15 cellular contexts compared by ENCODE assay signal in genomic region chr12:112913038-112913688, GRCh38. TPM values are rescaled to one million over a fixed set of nuclear protein-coding genes. Genes with fewer than 3 reads are reported as not detected.
DNase-seq lines count a peak whose midpoint lies in the region; ATAC-seq, FAIRE-seq and TF ChIP-seq lines count a peak whose summit lies in the region.
"Had no signal": no experiment of that assay in that cellular context is flagged by ENCODE, and none has a peak within 500 bp of the region (broad histone marks: within the 10 kb centered on the region; RNA-seq: fewer than 3 reads in every experiment).

No MANE protein-coding gene starts in this region.

- H3K9ac ChIP-seq in GM12878 (ENCODE audit: control insufficient read depth, insufficient read depth, low read length), result no peak overlapping the region
- H3K9ac ChIP-seq: BLaER1 treated with 17β-estradiol and CSF1 and Interleukin-3, amounts not matched to agents 10 nM and 100 nM; KMS-11 had no signal

- ATAC-seq in GM12878 (no peak), HG02973 (IDR thresholded peaks at IDR 0.05; ENCODE audit: unreplicated experiment) (no peak)

- H3K4me3 Mint-ChIP-seq in activated naive CD4-positive, alpha-beta T cell treated with anti-CD3 and anti-CD28 coated beads, Interleukin-2, amount 50 U/mL, for 24 hours, result peak overlapping the region; percentile 13
- H3K4me3 Mint-ChIP-seq in IgD-negative memory B cell, result peak overlapping the region in 3 of 4 donors; percentile 3 to 67 (median 41)
- H3K4me3 Mint-ChIP-seq in HFFc6, result no peak overlapping the region

- intact Hi-C loops in GM12878 (cut with micrococcal nuclease; ENCODE audit: unreplicated experiment), result no loop called here

- H3K4me1 ChIP-seq in GM12878 (ENCODE audit: control insufficient read depth, insufficient read depth, low read length), result peaks cover 11% of the 10 kb centered on the region

- no peak for TF ChIP-seq EP300 in GM12878 (IDR thresholded peaks at IDR 0.05; ENCODE audit: borderline replicate concordance in 1 of 2, control insufficient read depth in 1 of 2, low read depth in 2 of 2, low read length in 2 of 2)

- peaks cover 4 to 57% of the 10 kb centered on the region in 2 experiments for H3K36me3 ChIP-seq in GM12878 (ENCODE audit: control insufficient read depth in 2 of 2, insufficient read depth in 2 of 2, low read length in 1 of 2)

- no peak for FAIRE-seq in GM12878 (lab: Jason Lieb, UNC)

- no peak overlapping the region for H2AFZ ChIP-seq in GM12878 (ENCODE audit: control insufficient read depth, low read depth, low read length)

- H3K4me2 ChIP-seq in GM12878 (ENCODE audit: control insufficient read depth, insufficient read depth), result no peak overlapping the region
- H3K4me2 ChIP-seq: BLaER1 treated with 17β-estradiol and CSF1 and Interleukin-3, amounts not matched to agents 10 nM and 100 nM; KMS-11 had no signal

- no peak for TF ChIP-seq RAD21 in GM12878 (IDR thresholded peaks at IDR 0.05; ENCODE audit: insufficient read depth, low read depth, low read length)

- H3K27ac Mint-ChIP-seq in activated naive CD4-positive, alpha-beta T cell treated with anti-CD3 and anti-CD28 coated beads, Interleukin-2, amount 50 U/mL, for 24 hours, result peak overlapping the region; percentile 10
- no peak overlapping the region for H3K27ac Mint-ChIP-seq in IgD-negative memory B cell
- no peak overlapping the region for H3K27ac Mint-ChIP-seq in HFFc6

- no peaks in the 10 kb centered on the region for H3K27me3 ChIP-seq in GM12878 (replicated peaks in 1 of 2; ENCODE audit: control insufficient read depth in 2 of 2, insufficient read depth in 2 of 2, low read length in 1 of 2)
- H3K27me3 ChIP-seq: BLaER1 treated with 17β-estradiol and CSF1 and Interleukin-3, amounts not matched to agents 10 nM and 100 nM had no signal

- WGBS in GM12878 (ENCODE audit: insufficient coverage, insufficient replicate concordance, low lambda C conversion rate, missing lambda C conversion rate), result 93% methylated on average over 1 of the region's 1 CpG

- TF ChIP-seq CTCF in GM12878 (IDR thresholded peaks at IDR 0.05 in 2 of 3, conservative IDR thresholded peaks at IDR 0.05 in 1 of 3; ENCODE audit: control insufficient read depth in 2 of 3, extremely low read depth in 1 of 3, insufficient read depth in 1 of 3, low read depth in 3 of 3, low read length in 3 of 3), result no peak
- TF ChIP-seq CTCF in HFFc6 (IDR thresholded peaks at IDR 0.05), result no peak

- H3K27ac ChIP-seq in GM12878 (ENCODE audit: control insufficient read depth, insufficient read depth), result no peak overlapping the region
- H3K27ac ChIP-seq: BLaER1 treated with 17β-estradiol and CSF1 and Interleukin-3, amounts not matched to agents 10 nM and 100 nM; KMS-11 had no signal

- POLR2A ChIA-PET in GM12878 (lab: Charles Lee), result interaction anchor here (0.5 to 1.3 kb wide), 3 partner anchors 12 to 84 kb away, joined by 3 to 5 read pairs (median 3); no protein-coding TSS in a partner anchor

- TF ChIP-seq POLR2A in GM12878 (IDR thresholded peaks at IDR 0.05; ENCODE audit: low read depth, low read length), result no peak

- H3K4me3 ChIP-seq in GM12878, result no peak overlapping the region
- H3K4me3 ChIP-seq: BLaER1 treated with 17β-estradiol and CSF1 and Interleukin-3, amounts not matched to agents 10 nM and 100 nM had no signal

- RAD21 ChIA-PET in GM12878 (lab: Charles Lee; ENCODE audit: unreplicated experiment), result no interaction called here

- peaks cover 34% of the 10 kb centered on the region for H3K9me3 ChIP-seq in GM12878 (replicated peaks; ENCODE audit: control insufficient read depth, insufficient read depth, low read length)

- no peaks in the 10 kb centered on the region for H4K20me1 ChIP-seq in GM12878 (ENCODE audit: control insufficient read depth, insufficient read depth)

- no peaks in the 10 kb centered on the region for H3K27me3 Mint-ChIP-seq in activated naive CD4-positive, alpha-beta T cell treated with anti-CD3 and anti-CD28 coated beads, Interleukin-2, amount 50 U/mL, for 24 hours
- no peaks in the 10 kb centered on the region for H3K27me3 Mint-ChIP-seq in IgD-negative memory B cell
- no peaks in the 10 kb centered on the region; the same call in none of the 2 replicates for H3K27me3 Mint-ChIP-seq in HFFc6 (ENCODE audit: insufficient read depth)
- H3K27me3 Mint-ChIP-seq: CD4-positive, alpha-beta memory T cell had no signal

- SMC1A ChIA-PET in GM12878 (lab: Charles Lee; ENCODE audit: uncharacterized antibody, unreplicated experiment), result interaction anchor here (1.1 kb wide), 1 partner anchor 11 kb away, joined by 4 read pairs; no protein-coding TSS in a partner anchor

- in situ Hi-C loops in GM12878 (cut with MboI), result no loop called here

- peaks cover 26% of the 10 kb centered on the region for H3K79me2 ChIP-seq in GM12878 (ENCODE audit: control insufficient read depth, insufficient read depth, low read length)

- H3K9me3 Mint-ChIP-seq in activated naive CD4-positive, alpha-beta T cell treated with anti-CD3 and anti-CD28 coated beads, Interleukin-2, amount 50 U/mL, for 24 hours, result peaks cover 9% of the 10 kb centered on the region
- H3K9me3 Mint-ChIP-seq in IgD-negative memory B cell (peaks cover 4 to 13% (median 8%) of the 10 kb centered on the region in 3 donors), HFFc6 (peaks cover 24% of the 10 kb centered on the region)

- peaks cover 43% of the 10 kb centered on the region for H3K36me3 Mint-ChIP-seq in activated naive CD4-positive, alpha-beta T cell treated with anti-CD3 and anti-CD28 coated beads, Interleukin-2, amount 50 U/mL, for 24 hours
- H3K36me3 Mint-ChIP-seq in IgD-negative memory B cell, result peaks cover 32% of the 10 kb centered on the region
- peaks cover 7% of the 10 kb centered on the region; the same call in 1 of the 2 replicates for H3K36me3 Mint-ChIP-seq in HFFc6 (ENCODE audit: low read depth)

- CTCF ChIA-PET in GM12878 (lab: Yijun Ruan, JAX), result interaction anchor here (1.1 to 1.8 kb wide), 2 partner anchors 12 kb away, joined by 3 to 5 read pairs; no protein-coding TSS in a partner anchor

- H3K4me1 Mint-ChIP-seq in activated naive CD4-positive, alpha-beta T cell treated with anti-CD3 and anti-CD28 coated beads, Interleukin-2, amount 50 U/mL, for 24 hours, result peaks cover 64% of the 10 kb centered on the region
- H3K4me1 Mint-ChIP-seq in IgD-negative memory B cell, result peaks cover 26 to 38% (median 35%) of the 10 kb centered on the region in 3 donors
- no peaks in the 10 kb centered on the region for H3K4me1 Mint-ChIP-seq in HFFc6 (ENCODE audit: low read depth)

- no peak for DNase-seq in activated naive CD4-positive, alpha-beta T cell treated with Interleukin-2 at 50 U/mL for 16 hours
- DNase-seq in GM12878 (ENCODE audit: low read depth, low spot score) (no peak), foreskin melanocyte (no peak), HFFc6 (no peak)
- DNase-seq: ACHN; CD4-positive, alpha-beta memory T cell; DMS79; HCEC 1CT; IMR-90 had no signal

- BruUV-seq in GM12878 (replicated peaks; lab: Mats Ljungman, UMichigan), result no TSS peak

TF ChIP-seq in GM12878, 131 proteins besides CTCF, POLR2A, EP300 and RAD21 (continues in another document):
- no peak for TF ChIP-seq YBX1 (IDR thresholded peaks at IDR 0.05)
- TF ChIP-seq BMI1 (IDR thresholded peaks at IDR 0.05; ENCODE audit: borderline replicate concordance), result no peak
- no peak for TF ChIP-seq MTA3 (IDR thresholded peaks at IDR 0.05; ENCODE audit: borderline replicate concordance, low read length)
- peak; percentile 98 for TF ChIP-seq CBX5 (IDR thresholded peaks at IDR 0.05; ENCODE audit: low read depth)
- no peak for TF ChIP-seq CEBPB (IDR thresholded peaks at IDR 0.05; ENCODE audit: borderline replicate concordance in 1 of 2, low read depth in 2 of 2, low read length in 2 of 2)
- TF ChIP-seq KLF5 (IDR thresholded peaks at IDR 0.05; ENCODE audit: partially characterized antibody), result peak; percentile 91

RNA-seq across cellular contexts. Expression of gene OAS1, which starts 6.4 kb away (rescaled TPM):
- polyA plus RNA-seq in IgD-negative memory B cell (115 TPM), GM12878 (2011; rRNA removed) (287 and 308 TPM in 2 replicates), GM12878 (2014; fragmentation: Illumina TruSeq; extraction: Trizol) (63.8 and 68.5 TPM in 2 replicates), GM12878 (2014; fragmentation: Nextera tagmentation; extraction: Ambion mirVana) (100 to 1,000 TPM in 1 of 2 experiments, 10 to 100 TPM in 1; 88.9 to 117 TPM), GM12878 (2014; rRNA removed) (60.2 and 71.3 TPM in 2 replicates), GM12878 (2016; fragmentation: Nextera tagmentation; extraction: Ambion mirVana) (10 to 100 TPM; 44.7 to 48.1 TPM)
- total RNA-seq in GM12878 (2013; cell fraction: nucleolus; rRNA removed), result 40.3 and 41.9 TPM in 2 replicates
- total RNA-seq in GM12878 (2014; rRNA removed) (60.0 and 69.3 TPM in 2 replicates), GM12878 (2014; rRNA removed; fragmentation: Illumina TruSeq; extraction: Trizol) (54.1 and 62.7 TPM in 2 replicates), GM12878 (2021) (44.9 and 51.5 TPM in 2 replicates)
- polyA plus RNA-seq in GM12878 (2011; ENCODE audit: low read depth), result 80.6 TPM
- 216 and 257 TPM in 2 replicates for polyA plus RNA-seq in GM12878 (2011; cell fraction: cytosol; rRNA removed)
- 161 and 210 TPM in 2 replicates for polyA plus RNA-seq in GM12878 (2011; cell fraction: nucleus; rRNA removed)
- 57.7 and 72.7 TPM in 2 replicates for polyA plus RNA-seq in GM12878 (2012)
- polyA minus RNA-seq in GM12878 (2011; rRNA and poly(A)+ RNA removed), result 128 and 200 TPM in 2 replicates
- 53.3 and 60.0 TPM in 2 replicates for polyA minus RNA-seq in GM12878 (2011; cell fraction: cytosol; rRNA and poly(A)+ RNA removed)
- 97.2 and 112 TPM in 2 replicates for polyA minus RNA-seq in GM12878 (2011; cell fraction: nucleus; rRNA and poly(A)+ RNA removed)
- not detected for total RNA-seq in HFFc6 (2021; fragmentation: NEBNext Ultra II Directional; extraction: Animal tissue kit (Norgen Biotek cat#: 25700))
- total RNA-seq: G401, IMR-90 had no signal
- polyA plus RNA-seq: IMR-90 had no signal

RNA-seq across cellular contexts. Expression of gene OAS3, which starts 25.1 kb away (rescaled TPM):
- polyA plus RNA-seq in IgD-negative memory B cell, result 12.9 TPM
- 70.3 and 71.7 TPM in 2 replicates for total RNA-seq in GM12878 (2013; cell fraction: nucleolus; rRNA removed)
- total RNA-seq in GM12878 (2014; rRNA removed), result 22.2 and 28.5 TPM in 2 replicates
- 13.8 and 16.4 TPM in 2 replicates for total RNA-seq in GM12878 (2014; rRNA removed; fragmentation: Illumina TruSeq; extraction: Trizol)
- total RNA-seq in GM12878 (2021), result 39.0 and 44.0 TPM in 2 replicates
- 17.1 TPM for polyA plus RNA-seq in GM12878 (2011; ENCODE audit: low read depth)
- 62.6 and 107 TPM in 2 replicates for polyA plus RNA-seq in GM12878 (2011; rRNA removed)
- polyA plus RNA-seq in GM12878 (2011; cell fraction: cytosol; rRNA removed), result 120 and 180 TPM in 2 replicates
- polyA plus RNA-seq in GM12878 (2011; cell fraction: nucleus; rRNA removed), result 245 and 329 TPM in 2 replicates
- 24.3 and 27.7 TPM in 2 replicates for polyA plus RNA-seq in GM12878 (2012)
- 30.1 and 30.7 TPM in 2 replicates for polyA plus RNA-seq in GM12878 (2014; fragmentation: Illumina TruSeq; extraction: Trizol)
- polyA plus RNA-seq in GM12878 (2014; fragmentation: Nextera tagmentation; extraction: Ambion mirVana), result 1 to 10 TPM; 5.1 to 5.9 TPM
- polyA plus RNA-seq in GM12878 (2014; rRNA removed), result 27.8 and 30.9 TPM in 2 replicates
- 10 to 100 TPM; 10.8 to 11.0 TPM for polyA plus RNA-seq in GM12878 (2016; fragmentation: Nextera tagmentation; extraction: Ambion mirVana)
- 179 and 262 TPM in 2 replicates for polyA minus RNA-seq in GM12878 (2011; rRNA and poly(A)+ RNA removed)
- polyA minus RNA-seq in GM12878 (2011; cell fraction: cytosol; rRNA and poly(A)+ RNA removed), result 36.1 and 38.2 TPM in 2 replicates
- polyA minus RNA-seq in GM12878 (2011; cell fraction: nucleus; rRNA and poly(A)+ RNA removed), result 56.2 and 85.2 TPM in 2 replicates
- 10 to 100 TPM in 1 of 6 experiments, 1 to 10 TPM in 5; 3.3 to 11.3 (median 9.0) TPM for total RNA-seq in HFFc6 (2021; fragmentation: NEBNext Ultra II Directional; extraction: Animal tissue kit (Norgen Biotek cat#: 25700))

Comparison
In these comparisons a context has a peak if more than half of its experiments do, and no peak if none do; other contexts are left out.
1. RNA of gene OAS1, which starts 6.4 kb away (total RNA-seq): 40.3 to 69.3 TPM in GM12878; not detected in HFFc6; every median in the first group is over 10 times any median in the second.